ENCODE assay signal across 14 cellular contexts in genomic region chr10:76899490-76899889, GRCh38.
"Had no signal": no experiment of that assay in that cellular context is flagged by ENCODE, and none has a peak within 500 bp of the region (broad histone marks: within the 10 kb centered on the region; RNA-seq: fewer than 3 reads in every experiment).

No MANE protein-coding gene starts in this region.

- H3K27me3 ChIP-seq: dorsolateral prefrontal cortex, esophagus squamous epithelium, tibial artery, uterus had no signal

- DNase-seq: activated CD4-positive, alpha-beta memory T cell treated with anti-CD3 and anti-CD28 coated beads for 36 hours; activated gamma-delta T cell; activated naive CD8-positive, alpha-beta T cell treated with anti-CD3 and anti-CD28 coated beads, Interleukin-2, amount 10 ng/mL, durations not matched to agents 7 days and 5 days; activated T-cell treated with anti-CD3 and anti-CD28 coated beads, Interleukin-2, amount 50 U/mL, for 4 hours; aorta; dorsolateral prefrontal cortex; esophagus squamous epithelium; hippocampal formation; kidney glomerular epithelial cell; posterior cingulate gyrus; tibial artery; uterus had no signal

- H3K9me3 ChIP-seq: esophagus squamous epithelium, tibial artery, uterus had no signal

- H3K4me1 ChIP-seq: esophagus squamous epithelium, tibial artery, uterus had no signal

- H3K36me3 ChIP-seq: esophagus squamous epithelium, uterus had no signal

- H3K4me3 ChIP-seq: dorsolateral prefrontal cortex, esophagus squamous epithelium, skin epidermis, tibial artery, uterus had no signal

- ATAC-seq: activated T-cell treated with anti-CD3 and anti-CD28 coated beads, Interleukin-2, amount 50 U/mL, for 4 hours had no signal

- H3K27ac ChIP-seq: dorsolateral prefrontal cortex, esophagus squamous epithelium, skin epidermis, tibial artery, uterus, VCaP had no signal
